9 cellular contexts compared by ENCODE assay signal in the genomic region with DNA sequence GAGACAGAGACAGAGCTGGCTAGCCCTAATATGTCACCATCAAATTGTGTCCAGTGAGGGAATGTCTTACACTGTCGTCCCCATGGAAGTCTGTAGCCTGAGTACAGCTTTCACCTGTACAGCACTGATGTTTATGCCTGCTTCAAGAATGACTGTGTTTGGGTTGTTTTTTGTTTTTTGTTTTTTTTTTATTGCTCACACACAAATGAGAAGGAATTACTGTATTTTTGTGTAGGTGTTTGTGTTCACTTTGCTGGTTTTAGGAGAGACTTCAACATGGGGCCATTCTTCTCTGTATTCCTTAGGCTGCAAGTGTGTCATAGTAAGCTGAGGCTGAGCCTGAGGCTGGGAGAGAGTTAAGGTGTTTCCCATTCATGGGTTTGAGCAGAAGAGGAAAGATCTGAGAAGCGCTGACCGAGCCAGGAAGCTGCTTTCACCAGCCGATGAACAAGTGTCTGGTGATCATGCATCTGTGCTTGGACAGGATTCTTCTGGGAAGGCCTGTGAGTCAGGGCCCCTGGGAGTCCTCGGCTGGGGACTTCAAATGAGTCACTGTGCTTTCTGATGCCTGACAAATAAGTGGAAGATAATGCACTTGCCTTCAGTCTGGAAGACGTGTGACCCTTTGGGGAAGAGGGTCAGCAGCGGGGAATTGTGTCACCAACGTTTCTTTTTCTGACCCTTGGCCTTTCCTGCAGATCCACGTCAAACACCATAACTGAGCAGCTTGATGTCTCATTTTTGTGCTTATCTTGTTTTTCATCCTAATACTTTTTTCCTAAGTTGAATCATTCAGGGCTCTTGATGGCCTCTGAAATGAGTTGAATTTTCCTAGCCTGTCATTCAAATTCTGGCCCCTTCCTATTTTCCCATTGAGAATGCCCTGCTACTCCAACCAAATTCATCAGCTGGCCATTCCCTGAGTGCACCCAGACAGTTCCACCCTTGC. TPM values are rescaled to one million over a fixed set of nuclear protein-coding genes. Genes with fewer than 3 reads are reported as not detected.
A peak's percentile ranks its signal among the peaks of the same experiment; 100 is the strongest.
DNase-seq lines count a peak whose midpoint lies in the region; ATAC-seq, FAIRE-seq and TF ChIP-seq lines count a peak whose summit lies in the region.
"Had no signal": no experiment of that assay in that cellular context is flagged by ENCODE, and none has a peak within 500 bp of the region (broad histone marks: within the 10 kb centered on the region; RNA-seq: fewer than 3 reads in every experiment).

No MANE protein-coding gene starts in this region.

- WGBS in A549 (ENCODE audit: missing lambda C conversion rate): 6% methylated on average over 9 of the region's 9 CpGs

- TF ChIP-seq RAD21 in A549 (conservative IDR thresholded peaks at IDR 0.05 in 1 of 2, IDR thresholded peaks at IDR 0.05 in 1 of 2): peak in 1 of 2 experiments; percentile 57

- no peak for FAIRE-seq in A549 (lab: Jason Lieb, UNC)

- CTCF ChIA-PET in A549 (lab: Yijun Ruan, JAX): interaction anchor here (0.6 to 18.2 kb wide), 14 partner anchors 8 to 148 kb away, joined by 3 to 217 read pairs (median 3); no protein-coding TSS in a partner anchor

- H3K27me3 ChIP-seq in left lung: no peaks in the 10 kb centered on the region

- H3K36me3 ChIP-seq in left lung: no peaks in the 10 kb centered on the region

- H3K4me3 ChIP-seq in A549: no peak overlapping the region
- H3K4me3 ChIP-seq in astrocyte of the spinal cord (ENCODE audit: low read depth, low read length): no peak overlapping the region
- H3K4me3 ChIP-seq in left lung: no peak overlapping the region

- H3K9me3 ChIP-seq in A549 (no peaks in the 10 kb centered on the region), left lung (no peaks in the 10 kb centered on the region)

- H3K4me1 ChIP-seq in A549: peaks cover 70% of the 10 kb centered on the region
- H3K4me1 ChIP-seq in left lung: peaks cover 5 to 7% of the 10 kb centered on the region in 2 donors

- peak; percentile 93 to 96 for ATAC-seq in A549
- ATAC-seq in HG02642 (IDR thresholded peaks at IDR 0.05; ENCODE audit: poor library complexity, unreplicated experiment): peak; percentile 49
- ATAC-seq in left lung: peak; percentile 77
- no peak for ATAC-seq in GM21723 (IDR thresholded peaks at IDR 0.05; ENCODE audit: unreplicated experiment)
- ATAC-seq: WTC11 had no signal

- in situ Hi-C loops in astrocyte of the spinal cord (cut with HindIII; ENCODE audit: low sequenced_read_pairs): no loop called here

- H3K4me2 ChIP-seq in A549: peak overlapping the region; percentile 59

- no peak for TF ChIP-seq CTCF in A549 (IDR thresholded peaks at IDR 0.05)
- TF ChIP-seq CTCF in astrocyte of the spinal cord (IDR thresholded peaks at IDR 0.05; ENCODE audit: low read depth, low read length): no peak
- TF ChIP-seq CTCF in left lung (IDR thresholded peaks at IDR 0.05): no peak

- intact Hi-C loops in left lung (cut with DNase I): no loop called here

- no peak for TF ChIP-seq POLR2A in A549 (IDR thresholded peaks at IDR 0.05; ENCODE audit: low read length)

- TF ChIP-seq EP300 in A549 (IDR thresholded peaks at IDR 0.05): peak; percentile 97 to 98

- H3K27ac ChIP-seq in A549 (peak overlapping the region; percentile 91 to 94), left lung (peak overlapping the region; percentile 24 to 31)

- POLR2A ChIA-PET in A549 (lab: Yijun Ruan, JAX): interaction anchor here (0.7 to 2.3 kb wide), 4 partner anchors 9 to 37 kb away, joined by 3 to 22 read pairs (median 7); partner anchors contain the start of gene ZBTB38

- DNase-seq in A549 (ENCODE audit: low read depth in 1 of 2, low spot score in 1 of 2) (peak; percentile 96 to 97), astrocyte of the spinal cord (ENCODE audit: low read depth, low spot score) (peak; percentile 98), left lung (peak in 1 of 2 donors; percentile 68), NOMO-1 (lab: John Stamatoyannopoulos, UW; ENCODE audit: unreplicated experiment in 2 of 2) (no peak)
- DNase-seq in stimulated activated naive CD4-positive, alpha-beta T cell (lab: John Stamatoyannopoulos, UW): no peak
- DNase-seq in activated CD8-positive, alpha-beta memory T cell treated with anti-CD3 and anti-CD28 coated beads, Interleukin-2, amount 50 U/mL, for 4 hours: no peak

TF ChIP-seq in A549, 52 proteins besides CTCF, POLR2A, EP300 and RAD21:
- TF ChIP-seq CEBPB (IDR thresholded peaks at IDR 0.05) (peak; percentile 69 to 83), HES2 (IDR thresholded peaks at IDR 0.05) (no peak), ZC3H11A (IDR thresholded peaks at IDR 0.05) (no peak), JUNB (IDR thresholded peaks at IDR 0.05) (peak; percentile 99), MAX (IDR thresholded peaks at IDR 0.05) (peak; percentile 81), JUN (IDR thresholded peaks at IDR 0.05) (peak; percentile 97 to 98), EHF (CRISPR knock-in tag; IDR thresholded peaks at IDR 0.05) (no peak), MAFK (IDR thresholded peaks at IDR 0.05; ENCODE audit: partially characterized antibody) (peak; percentile 54), NR3C1 (IDR thresholded peaks at IDR 0.05) (no peak), FOSL2 (IDR thresholded peaks at IDR 0.05) (peak; percentile 98), FOSL2 (CRISPR knock-in tag; IDR thresholded peaks at IDR 0.05) (peak; percentile 97), GATA3 (IDR thresholded peaks at IDR 0.05; ENCODE audit: borderline replicate concordance) (peak; percentile 97), BCL3 (IDR thresholded peaks at IDR 0.05) (peak; percentile 91; the same call in 2 of the 3 replicates), SMC3 (IDR thresholded peaks at IDR 0.05) (peak; percentile 52), SREBF2 (IDR thresholded peaks at IDR 0.05) (no peak)
- TF ChIP-seq, protein P1, sequence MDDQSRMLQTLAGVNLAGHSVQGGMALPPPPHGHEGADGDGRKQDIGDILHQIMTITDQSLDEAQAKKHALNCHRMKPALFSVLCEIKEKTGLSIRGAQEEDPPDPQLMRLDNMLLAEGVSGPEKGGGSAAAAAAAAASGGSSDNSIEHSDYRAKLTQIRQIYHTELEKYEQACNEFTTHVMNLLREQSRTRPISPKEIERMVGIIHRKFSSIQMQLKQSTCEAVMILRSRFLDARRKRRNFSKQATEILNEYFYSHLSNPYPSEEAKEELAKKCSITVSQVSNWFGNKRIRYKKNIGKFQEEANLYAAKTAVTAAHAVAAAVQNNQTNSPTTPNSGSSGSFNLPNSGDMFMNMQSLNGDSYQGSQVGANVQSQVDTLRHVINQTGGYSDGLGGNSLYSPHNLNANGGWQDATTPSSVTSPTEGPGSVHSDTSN (IDR thresholded peaks at IDR 0.05): peak; percentile 66
- TF ChIP-seq, protein P2, sequence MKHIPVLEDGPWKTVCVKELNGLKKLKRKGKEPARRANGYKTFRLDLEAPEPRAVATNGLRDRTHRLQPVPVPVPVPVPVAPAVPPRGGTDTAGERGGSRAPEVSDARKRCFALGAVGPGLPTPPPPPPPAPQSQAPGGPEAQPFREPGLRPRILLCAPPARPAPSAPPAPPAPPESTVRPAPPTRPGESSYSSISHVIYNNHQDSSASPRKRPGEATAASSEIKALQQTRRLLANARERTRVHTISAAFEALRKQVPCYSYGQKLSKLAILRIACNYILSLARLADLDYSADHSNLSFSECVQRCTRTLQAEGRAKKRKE (CRISPR knock-in tag; IDR thresholded peaks at IDR 0.05; ENCODE audit: low read depth): peak; percentile 51; the same call in 1 of the 2 replicates

RNA-seq across cellular contexts. Expression of gene ZBTB38, which starts 36.7 kb away (rescaled TPM):
- polyA plus RNA-seq in A549 (2011; rRNA removed) (110 and 141 TPM in 2 replicates), A549 (2017; fragmentation: RNase III; extraction: RNeasy Plus Mini Kit Qiagen cat#74134 plus additional on column Dnase treatment) (70.5 to 80.7 TPM (median 72.0 TPM) in 3 replicates)
- polyA plus RNA-seq in A549 (2012; cell fraction: cytosol; rRNA removed): 17.2 and 20.9 TPM in 2 replicates
- polyA plus RNA-seq in A549 (2012; cell fraction: nucleus; rRNA removed): 16.5 and 23.0 TPM in 2 replicates
- polyA minus RNA-seq in A549 (2011; rRNA and poly(A)+ RNA removed): 205 and 220 TPM in 2 replicates
- total RNA-seq in left lung: 10 to 100 TPM; 84.0 to 91.4 TPM

Comparison
In these comparisons a context has a peak if more than half of its experiments do, and no peak if none do; other contexts are left out.
1. DNase-seq: peak in A549 (2 of 2) and astrocyte of the spinal cord (single experiment); none in stimulated activated naive CD4-positive, alpha-beta T cell (0 of 6), activated CD8-positive, alpha-beta memory T cell treated with anti-CD3 and anti-CD28 coated beads, Interleukin-2, amount 50 U/mL, for 4 hours (single experiment) and NOMO-1 (0 of 2).